Comparison of ENCODE assay signal across 21 cellular contexts in the genomic region with DNA sequence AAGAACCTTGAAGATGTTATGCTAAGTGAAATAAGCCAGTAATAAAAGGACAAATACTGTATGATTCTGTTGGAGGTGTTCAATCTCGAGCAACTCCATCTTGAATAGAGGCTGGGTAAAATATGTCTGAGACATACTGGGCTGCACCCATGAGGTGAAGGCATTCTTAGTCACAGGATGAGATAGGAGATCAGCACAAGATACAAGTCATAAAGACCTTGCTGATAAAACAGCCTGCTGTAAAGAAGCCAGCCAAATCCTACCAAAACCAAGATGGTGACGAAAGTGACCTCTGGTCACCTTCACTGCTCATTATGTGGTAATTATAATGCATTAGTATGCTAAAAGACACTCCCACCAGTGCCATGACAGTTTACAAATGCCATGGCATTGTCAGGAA.
"Had no signal": no experiment of that assay in that cellular context is flagged by ENCODE, and none has a peak within 500 bp of the region (broad histone marks: within the 10 kb centered on the region; RNA-seq: fewer than 3 reads in every experiment).

No MANE protein-coding gene starts in this region.

- H3K4me3 Mint-ChIP-seq: activated B cell treated with CpG ODN at 0.5 μM for 24 hours; activated CD4-positive, alpha-beta T cell treated with anti-CD3 and anti-CD28 coated beads, Interleukin-2, amount 10 ng/mL, durations not matched to agents 7 days and 5 days; activated naive CD4-positive, alpha-beta T cell treated with anti-CD3 and anti-CD28 coated beads, Interleukin-2, amount 50 U/mL, for 24 hours; activated T-cell treated with anti-CD3 and anti-CD28 coated beads, Interleukin-2, amount 50 U/mL, for 24 hours; dendritic cell treated with granulocyte-macrophage colony-stimulating factor and Interleukin-4, amounts not matched to agents 40 ng/mL and 50 ng/mL, for 4 days; mesothelial cell of epicardium; nephron progenitor cell had no signal

- H3K27me3 Mint-ChIP-seq: activated naive CD4-positive, alpha-beta T cell treated with anti-CD3 and anti-CD28 coated beads, Interleukin-2, amount 50 U/mL, for 24 hours; activated T-cell treated with anti-CD3 and anti-CD28 coated beads, Interleukin-2, amount 50 U/mL, for 24 hours had no signal

- ATAC-seq: lower lobe of right lung, sciatic nerve had no signal

- H3K9me3 ChIP-seq: lower lobe of right lung, SJSA1 had no signal

- H3K4me1 ChIP-seq: breast epithelium, lower lobe of right lung had no signal

- H3K36me3 Mint-ChIP-seq: activated naive CD4-positive, alpha-beta T cell treated with anti-CD3 and anti-CD28 coated beads, Interleukin-2, amount 50 U/mL, for 24 hours; mesothelial cell of epicardium had no signal

- FAIRE-seq: astrocyte had no signal

- H3K4me1 Mint-ChIP-seq: activated B cell treated with CpG ODN at 0.5 μM for 24 hours had no signal

- H3K4me3 ChIP-seq: breast epithelium, esophagus muscularis mucosa, lower lobe of right lung, SJSA1, smooth muscle cell had no signal

- H3K9me3 Mint-ChIP-seq: activated CD4-positive, alpha-beta T cell treated with anti-CD3 and anti-CD28 coated beads, Interleukin-2, amount 10 ng/mL, durations not matched to agents 7 days and 5 days; activated naive CD4-positive, alpha-beta T cell treated with anti-CD3 and anti-CD28 coated beads, Interleukin-2, amount 50 U/mL, for 24 hours; activated T-cell treated with anti-CD3 and anti-CD28 coated beads, Interleukin-2, amount 50 U/mL, for 24 hours; dendritic cell treated with granulocyte-macrophage colony-stimulating factor and Interleukin-4, amounts not matched to agents 40 ng/mL and 50 ng/mL, for 4 days had no signal

- H3K27me3 ChIP-seq: breast epithelium, esophagus muscularis mucosa, SJSA1 had no signal

- H3K27ac Mint-ChIP-seq: activated B cell treated with CpG ODN at 0.5 μM for 24 hours; activated CD4-positive, alpha-beta T cell treated with anti-CD3 and anti-CD28 coated beads, Interleukin-2, amount 10 ng/mL, durations not matched to agents 7 days and 5 days; activated naive CD4-positive, alpha-beta T cell treated with anti-CD3 and anti-CD28 coated beads, Interleukin-2, amount 50 U/mL, for 24 hours; activated T-cell treated with anti-CD3 and anti-CD28 coated beads, Interleukin-2, amount 50 U/mL, for 24 hours; dendritic cell treated with granulocyte-macrophage colony-stimulating factor and Interleukin-4, amounts not matched to agents 40 ng/mL and 50 ng/mL, for 4 days; mesothelial cell of epicardium; nephron progenitor cell had no signal

- DNase-seq: activated B cell treated with CpG ODN at 0.5 μM for 24 hours; activated CD4-positive, alpha-beta T cell treated with anti-CD3 and anti-CD28 coated beads, Interleukin-2, amount 10 ng/mL, durations not matched to agents 7 days and 5 days; activated gamma-delta T cell; activated T-cell treated with anti-CD3 and anti-CD28 coated beads, Interleukin-2, amount 50 U/mL, for 24 hours; cerebellar nuclear complex; effector CD8-positive, alpha-beta T cell; islet precursor cell; lower lobe of right lung; nephron progenitor cell; nucleus accumbens; stimulated activated CD4-positive, alpha-beta T cell treated with anti-CD3 and anti-CD28 coated beads, Interleukin-4, amount 100 ng/mL, for 1 hour; SW 1271 had no signal

- H3K36me3 ChIP-seq: breast epithelium, esophagus muscularis mucosa, lower lobe of right lung, SJSA1 had no signal

- H3K27ac ChIP-seq: breast epithelium, esophagus muscularis mucosa, lower lobe of right lung, SJSA1 had no signal
